ENCODE assay signal across 8 cellular contexts in the genomic region with DNA sequence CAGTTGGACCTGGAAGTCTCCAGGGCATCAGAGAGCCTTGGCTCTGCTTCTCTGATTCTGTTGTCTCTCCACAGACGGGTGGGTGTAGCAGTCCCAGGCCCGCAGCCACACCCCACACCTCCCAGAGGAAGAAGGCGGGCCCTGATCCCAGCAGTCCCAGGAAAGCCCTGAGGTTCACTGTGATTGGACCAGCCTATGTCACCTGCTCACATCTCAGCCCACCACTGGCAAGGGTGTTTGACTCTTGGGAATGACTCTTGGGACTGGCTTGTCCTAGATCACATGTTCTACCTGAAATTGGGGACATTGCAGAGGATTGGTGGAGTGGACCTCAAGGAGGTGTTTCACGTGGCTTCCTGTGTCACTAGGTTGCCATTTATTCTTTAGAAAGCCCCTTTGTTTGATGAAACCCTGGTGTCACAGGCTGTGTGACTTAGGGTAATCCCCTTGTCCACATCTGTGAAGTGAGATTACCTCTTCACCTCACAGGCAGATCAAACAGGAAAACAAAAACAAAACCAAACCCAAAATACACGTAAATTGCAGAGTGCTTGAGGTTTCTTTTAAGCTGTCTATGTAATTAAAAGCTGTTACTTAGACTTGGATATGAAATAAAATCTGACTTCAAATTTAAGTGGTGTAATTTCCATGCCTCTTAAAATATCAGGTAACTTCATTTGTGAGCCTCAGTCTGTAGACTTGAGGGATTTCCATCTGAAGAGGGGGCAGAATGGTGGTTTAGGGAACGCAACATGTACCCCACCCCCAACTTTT. TPM values are rescaled to one million over a fixed set of nuclear protein-coding genes. Genes with fewer than 3 reads are reported as not detected.
DNase-seq lines count a peak whose midpoint lies in the region; ATAC-seq and TF ChIP-seq lines count a peak whose summit lies in the region.

No MANE protein-coding gene starts in this region.

- TF ChIP-seq CTCF in GM12864 (IDR thresholded peaks at IDR 0.05; ENCODE audit: low read depth, low read length, missing control alignments) (no peak), GM20000 (IDR thresholded peaks at IDR 0.05; ENCODE audit: extremely low read depth, missing control alignments) (no peak), Peyer's patch (IDR thresholded peaks at IDR 0.05) (no peak)

- H3K27me3 Mint-ChIP-seq in activated naive CD8-positive, alpha-beta T cell treated with anti-CD3 and anti-CD28 coated beads, Interleukin-2, amount 10 ng/mL, durations not matched to agents 7 days and 5 days = peaks cover 7% of the 10 kb centered on the region

- no peak for TF ChIP-seq POLR2A in Peyer's patch (IDR thresholded peaks at IDR 0.05)

- no peaks in the 10 kb centered on the region for H3K9me3 ChIP-seq in Peyer's patch

- peaks cover 3 to 36% (median 9%) of the 10 kb centered on the region in 4 donors for H3K4me1 ChIP-seq in Peyer's patch

- POLR2A ChIA-PET in activated naive CD8-positive, alpha-beta T cell treated with anti-CD3 and anti-CD28 coated beads, Interleukin-2, amount 10 ng/mL, durations not matched to agents 7 days and 5 days (lab: Charles Lee) = interaction anchor here (0.7 kb wide), 1 partner anchor 52 kb away, joined by 3 read pairs; no protein-coding TSS in a partner anchor

- ATAC-seq in HG03439 (IDR thresholded peaks at IDR 0.05; ENCODE audit: unreplicated experiment) = peak; percentile 98
- peak; percentile 97 for ATAC-seq in activated naive CD8-positive, alpha-beta T cell treated with anti-CD3 and anti-CD28 coated beads, Interleukin-2, amount 10 ng/mL, durations not matched to agents 7 days and 5 days (ENCODE audit: low read depth)

- peak overlapping the region; percentile 12 for H3K4me3 Mint-ChIP-seq in activated naive CD8-positive, alpha-beta T cell treated with anti-CD3 and anti-CD28 coated beads, Interleukin-2, amount 10 ng/mL, durations not matched to agents 7 days and 5 days

- DNase-seq in GM12864 (ENCODE audit: low read depth) (peak; percentile 81), GM20000 (ENCODE audit: low spot score) (peak; percentile 85), Peyer's patch (no peak), NCI-H2227 treated with DMSO at 0.1 percent for 48 hours (lab: John Stamatoyannopoulos, UW) (no peak), NCI-H2081 treated with DMSO at 0.1 percent for 48 hours (lab: John Stamatoyannopoulos, UW) (no peak)
- no peak for DNase-seq in activated naive CD8-positive, alpha-beta T cell treated with anti-CD3 and anti-CD28 coated beads, Interleukin-2, amount 10 ng/mL, durations not matched to agents 7 days and 5 days
- peak; percentile 12 for DNase-seq in stimulated activated CD4-positive, alpha-beta T cell treated with anti-CD3 and anti-CD28 coated beads, Interleukin-4, amount 100 ng/mL, for 1 hour

- no peaks in the 10 kb centered on the region for H3K36me3 Mint-ChIP-seq in activated naive CD8-positive, alpha-beta T cell treated with anti-CD3 and anti-CD28 coated beads, Interleukin-2, amount 10 ng/mL, durations not matched to agents 7 days and 5 days

- no peaks in the 10 kb centered on the region for H3K27me3 ChIP-seq in Peyer's patch

- H3K4me3 ChIP-seq in GM12864 (ENCODE audit: low read depth, low read length) (no peak overlapping the region), Peyer's patch (no peak overlapping the region)

- H3K27ac ChIP-seq in Peyer's patch = peak overlapping the region in 2 of 4 donors; percentile 16 to 24

- H3K4me1 Mint-ChIP-seq in activated naive CD8-positive, alpha-beta T cell treated with anti-CD3 and anti-CD28 coated beads, Interleukin-2, amount 10 ng/mL, durations not matched to agents 7 days and 5 days = peaks cover 28% of the 10 kb centered on the region

- no peaks in the 10 kb centered on the region for H3K36me3 ChIP-seq in Peyer's patch

- no peaks in the 10 kb centered on the region for H3K9me3 Mint-ChIP-seq in activated naive CD8-positive, alpha-beta T cell treated with anti-CD3 and anti-CD28 coated beads, Interleukin-2, amount 10 ng/mL, durations not matched to agents 7 days and 5 days

- peak overlapping the region; percentile 20 for H3K27ac Mint-ChIP-seq in activated naive CD8-positive, alpha-beta T cell treated with anti-CD3 and anti-CD28 coated beads, Interleukin-2, amount 10 ng/mL, durations not matched to agents 7 days and 5 days

RNA-seq across cellular contexts. Expression of gene FLNB, which starts 26.7 kb away (rescaled TPM):
- 10 to 100 TPM; 14.6 TPM for total RNA-seq in activated naive CD8-positive, alpha-beta T cell treated with anti-CD3 and anti-CD28 coated beads, Interleukin-2, amount 10 ng/mL, durations not matched to agents 7 days and 5 days
- total RNA-seq in Peyer's patch = 100 to 1,000 TPM; 116 to 533 (median 439) TPM

Comparison
In these comparisons a context has a peak if more than half of its experiments do, and no peak if none do; other contexts are left out.
1. DNase-seq: peak in GM12864 (single experiment), GM20000 (single experiment) and stimulated activated CD4-positive, alpha-beta T cell treated with anti-CD3 and anti-CD28 coated beads, Interleukin-4, amount 100 ng/mL, for 1 hour (single experiment); none in activated naive CD8-positive, alpha-beta T cell treated with anti-CD3 and anti-CD28 coated beads, Interleukin-2, amount 10 ng/mL, durations not matched to agents 7 days and 5 days (single experiment), Peyer's patch (0 of 3), NCI-H2227 treated with DMSO at 0.1 percent for 48 hours (single experiment) and NCI-H2081 treated with DMSO at 0.1 percent for 48 hours (single experiment).
2. RNA of gene FLNB, which starts 26.7 kb away (total RNA-seq): 116 to 533 TPM in Peyer's patch; 14.6 TPM in activated naive CD8-positive, alpha-beta T cell treated with anti-CD3 and anti-CD28 coated beads, Interleukin-2, amount 10 ng/mL, durations not matched to agents 7 days and 5 days; every median in the first group is over 4 times any median in the second.